40 cellular contexts compared by ENCODE assay signal in genomic region chr6:156593893-156594292, GRCh38.
"Had no signal": no experiment of that assay in that cellular context is flagged by ENCODE, and none has a peak within 500 bp of the region (broad histone marks: within the 10 kb centered on the region; RNA-seq: fewer than 3 reads in every experiment).

No MANE protein-coding gene starts in this region.

- H3K9me3 ChIP-seq: adrenal gland, body of pancreas, breast epithelium had no signal

- H3K4me3 ChIP-seq: adrenal gland, body of pancreas, breast epithelium had no signal

- DNase-seq: activated CD4-positive, alpha-beta memory T cell treated with anti-CD3 and anti-CD28 coated beads, Interleukin-2, amount 10 ng/mL, durations not matched to agents 7 days and 5 days; activated CD4-positive, alpha-beta T cell treated with anti-CD3 and anti-CD28 coated beads for 1 hour; activated CD4-positive, alpha-beta T cell treated with anti-CD3 and anti-CD28 coated beads for 36 hours; activated CD4-positive, alpha-beta T cell treated with anti-CD3 and anti-CD28 coated beads for 48 hours; activated CD4-positive, alpha-beta T cell treated with anti-CD3 and anti-CD28 coated beads, Interleukin-2, amount 10 ng/mL, durations not matched to agents 7 days and 5 days; activated CD4-positive, alpha-beta T cell treated with anti-CD3 and anti-CD28 coated beads, Interleukin-2, amount 50 U/mL, for 48 hours; activated CD4-positive, CD25-positive, alpha-beta regulatory T cell; activated CD8-positive, alpha-beta memory T cell treated with anti-CD3 and anti-CD28 coated beads for 24 hours; activated CD8-positive, alpha-beta memory T cell treated with anti-CD3 and anti-CD28 coated beads, Interleukin-2, amount 50 U/mL, for 4 hours; activated CD8-positive, alpha-beta T cell treated with anti-CD3 and anti-CD28 coated beads, Interleukin-2, amount 10 ng/mL, durations not matched to agents 7 days and 5 days; activated effector memory CD4-positive, alpha-beta T cell treated with anti-CD3 and anti-CD28 coated beads, Interleukin-2, amount 50 U/mL, for 16 hours; activated gamma-delta T cell treated with Interleukin-2 at 50 U/mL for 16 hours; activated naive CD4-positive, alpha-beta T cell; activated naive CD4-positive, alpha-beta T cell treated with anti-CD3 and anti-CD28 coated beads for 36 hours; activated naive CD4-positive, alpha-beta T cell treated with anti-CD3 and anti-CD28 coated beads, Interleukin-2, amount 50 U/mL, for 16 hours; activated naive CD8-positive, alpha-beta T cell treated with anti-CD3 and anti-CD28 coated beads for 36 hours; activated T-cell treated with anti-CD3 and anti-CD28 coated beads for 4 hours; activated T-cell treated with anti-CD3 and anti-CD28 coated beads, Interleukin-2, amount 50 U/mL, for 1 hour; activated T-cell treated with anti-CD3 and anti-CD28 coated beads, Interleukin-2, amount 50 U/mL, for 4 hours; activated T-cell treated with anti-CD3 and anti-CD28 coated beads, Interleukin-2, amount 50 U/mL, for 72 hours; adrenal gland; amniotic stem cell; aorta; body of pancreas; brain microvascular endothelial cell; central memory CD4-positive, alpha-beta T cell; T-helper 1 cell; T-helper 2 cell; T-helper 9 cell had no signal

- H3K27ac Mint-ChIP-seq: activated CD4-positive, alpha-beta memory T cell treated with anti-CD3 and anti-CD28 coated beads, Interleukin-2, amount 10 ng/mL, durations not matched to agents 7 days and 5 days; activated CD4-positive, alpha-beta T cell treated with anti-CD3 and anti-CD28 coated beads for 36 hours; activated CD4-positive, alpha-beta T cell treated with anti-CD3 and anti-CD28 coated beads, Interleukin-2, amount 10 ng/mL, durations not matched to agents 7 days and 5 days; activated CD8-positive, alpha-beta T cell treated with anti-CD3 and anti-CD28 coated beads, Interleukin-2, amount 10 ng/mL, durations not matched to agents 7 days and 5 days; activated naive CD4-positive, alpha-beta T cell treated with anti-CD3 and anti-CD28 coated beads for 36 hours; activated naive CD8-positive, alpha-beta T cell treated with anti-CD3 and anti-CD28 coated beads for 36 hours; activated T-cell treated with anti-CD3 and anti-CD28 coated beads, Interleukin-2, amount 50 U/mL, for 72 hours; activated T-helper 1 cell treated with anti-CD3 and anti-CD28 coated beads, Interleukin-12 subunit alpha, Interleukin-12 subunit beta, Interleukin-2, Interleukin-4 antibody, amounts not matched to agents 30 ng/mL and 10 ng/mL and 1 ng/mL, durations not matched to agents 14 hours and 24 hours and 36 hours; activated T-helper 17 cell treated with anti-CD3 and anti-CD28 coated beads, Interleukin-2, amount 50 U/mL, for 72 hours; T-helper 1 cell treated with Interleukin-12 subunit alpha and Interleukin-12 subunit beta and Interleukin-4 antibody, amounts not matched to agents 30 μg/mL and 1 μg/mL, for 36 hours; T-helper 2 cell treated with Interferon-gamma antibody and Interleukin-4, amounts not matched to agents 5 μg/mL and 100 μg/mL, for 36 hours; WTC11 had no signal

- H3K4me1 ChIP-seq: adrenal gland, body of pancreas, breast epithelium had no signal

- H3K27me3 ChIP-seq: adrenal gland, body of pancreas, brain microvascular endothelial cell, breast epithelium had no signal

- H3K27me3 Mint-ChIP-seq: activated naive CD8-positive, alpha-beta T cell treated with anti-CD3 and anti-CD28 coated beads for 36 hours had no signal

- H3K9me3 Mint-ChIP-seq: activated CD4-positive, alpha-beta memory T cell treated with anti-CD3 and anti-CD28 coated beads, Interleukin-2, amount 10 ng/mL, durations not matched to agents 7 days and 5 days; activated CD4-positive, alpha-beta T cell treated with anti-CD3 and anti-CD28 coated beads, Interleukin-2, amount 10 ng/mL, durations not matched to agents 7 days and 5 days; activated naive CD4-positive, alpha-beta T cell treated with anti-CD3 and anti-CD28 coated beads for 36 hours; activated naive CD4-positive, alpha-beta T cell treated with anti-CD3 and anti-CD28 coated beads, Interleukin-2, amount 50 U/mL, for 72 hours; activated naive CD8-positive, alpha-beta T cell treated with anti-CD3 and anti-CD28 coated beads for 36 hours; activated T-cell treated with anti-CD3 and anti-CD28 coated beads, Interleukin-2, amount 50 U/mL, for 4 hours; activated T-cell treated with anti-CD3 and anti-CD28 coated beads, Interleukin-2, amount 50 U/mL, for 72 hours; activated T-helper 1 cell treated with anti-CD3 and anti-CD28 coated beads, Interleukin-12 subunit alpha, Interleukin-12 subunit beta, Interleukin-2, Interleukin-4 antibody, amounts not matched to agents 30 ng/mL and 10 ng/mL and 1 ng/mL, durations not matched to agents 14 hours and 24 hours and 36 hours; activated T-helper 17 cell treated with anti-CD3 and anti-CD28 coated beads, Interleukin-2, amount 50 U/mL, for 72 hours; T-helper 1 cell treated with Interleukin-12 subunit alpha and Interleukin-12 subunit beta and Interleukin-4 antibody, amounts not matched to agents 30 μg/mL and 1 μg/mL, for 36 hours; T-helper 2 cell treated with Interferon-gamma antibody and Interleukin-4, amounts not matched to agents 5 μg/mL and 100 μg/mL, for 36 hours had no signal

- H3K4me3 Mint-ChIP-seq: activated CD4-positive, alpha-beta memory T cell treated with anti-CD3 and anti-CD28 coated beads, Interleukin-2, amount 10 ng/mL, durations not matched to agents 7 days and 5 days; activated CD4-positive, alpha-beta T cell treated with anti-CD3 and anti-CD28 coated beads for 36 hours; activated CD4-positive, alpha-beta T cell treated with anti-CD3 and anti-CD28 coated beads, Interleukin-2, amount 10 ng/mL, durations not matched to agents 7 days and 5 days; activated CD8-positive, alpha-beta T cell treated with anti-CD3 and anti-CD28 coated beads, Interleukin-2, amount 10 ng/mL, durations not matched to agents 7 days and 5 days; activated naive CD4-positive, alpha-beta T cell treated with anti-CD3 and anti-CD28 coated beads for 36 hours; activated naive CD8-positive, alpha-beta T cell treated with anti-CD3 and anti-CD28 coated beads for 36 hours; activated T-cell treated with anti-CD3 and anti-CD28 coated beads, Interleukin-2, amount 50 U/mL, for 4 hours; activated T-cell treated with anti-CD3 and anti-CD28 coated beads, Interleukin-2, amount 50 U/mL, for 72 hours; activated T-helper 1 cell treated with anti-CD3 and anti-CD28 coated beads, Interleukin-12 subunit alpha, Interleukin-12 subunit beta, Interleukin-2, Interleukin-4 antibody, amounts not matched to agents 30 ng/mL and 10 ng/mL and 1 ng/mL, durations not matched to agents 14 hours and 24 hours and 36 hours; activated T-helper 17 cell treated with anti-CD3 and anti-CD28 coated beads, Interleukin-2, amount 50 U/mL, for 72 hours; T-helper 1 cell treated with Interleukin-12 subunit alpha and Interleukin-12 subunit beta and Interleukin-4 antibody, amounts not matched to agents 30 μg/mL and 1 μg/mL, for 36 hours; T-helper 2 cell treated with Interferon-gamma antibody and Interleukin-4, amounts not matched to agents 5 μg/mL and 100 μg/mL, for 36 hours; WTC11 had no signal

- H3K36me3 ChIP-seq: adrenal gland, brain microvascular endothelial cell, breast epithelium had no signal

- FAIRE-seq: astrocyte, TTC549 had no signal

- H3K36me3 Mint-ChIP-seq: activated naive CD4-positive, alpha-beta T cell treated with anti-CD3 and anti-CD28 coated beads, Interleukin-2, amount 50 U/mL, for 72 hours; activated naive CD8-positive, alpha-beta T cell treated with anti-CD3 and anti-CD28 coated beads for 36 hours; WTC11 had no signal

- ATAC-seq: activated CD4-positive, alpha-beta T cell treated with anti-CD3 and anti-CD28 coated beads for 36 hours; activated CD4-positive, CD25-positive, alpha-beta regulatory T cell treated with anti-CD3 and anti-CD28 coated beads, Interleukin-2, amount 50 U/mL, for 24 hours; activated CD8-positive, alpha-beta T cell treated with anti-CD3 and anti-CD28 coated beads, Interleukin-2, amount 10 ng/mL, durations not matched to agents 7 days and 5 days; activated naive CD4-positive, alpha-beta T cell treated with anti-CD3 and anti-CD28 coated beads, Interleukin-2, amount 50 U/mL, for 72 hours; activated T-cell treated with anti-CD3 and anti-CD28 coated beads, Interleukin-2, amount 50 U/mL, for 4 hours; activated T-cell treated with anti-CD3 and anti-CD28 coated beads, Interleukin-2, amount 50 U/mL, for 72 hours; activated T-helper 17 cell treated with anti-CD3 and anti-CD28 coated beads, Interleukin-2, amount 50 U/mL, for 72 hours; body of pancreas; WTC11 had no signal

- H3K27ac ChIP-seq: adrenal gland, body of pancreas, brain microvascular endothelial cell, breast epithelium, VCaP had no signal

- H3K4me1 Mint-ChIP-seq: activated CD4-positive, alpha-beta memory T cell treated with anti-CD3 and anti-CD28 coated beads, Interleukin-2, amount 10 ng/mL, durations not matched to agents 7 days and 5 days; activated CD4-positive, alpha-beta T cell treated with anti-CD3 and anti-CD28 coated beads for 36 hours; activated CD4-positive, alpha-beta T cell treated with anti-CD3 and anti-CD28 coated beads, Interleukin-2, amount 10 ng/mL, durations not matched to agents 7 days and 5 days; activated T-helper 17 cell treated with anti-CD3 and anti-CD28 coated beads, Interleukin-2, amount 50 U/mL, for 72 hours had no signal
